Comparison of ENCODE assay signal across 1 cellular context in the genomic region with DNA sequence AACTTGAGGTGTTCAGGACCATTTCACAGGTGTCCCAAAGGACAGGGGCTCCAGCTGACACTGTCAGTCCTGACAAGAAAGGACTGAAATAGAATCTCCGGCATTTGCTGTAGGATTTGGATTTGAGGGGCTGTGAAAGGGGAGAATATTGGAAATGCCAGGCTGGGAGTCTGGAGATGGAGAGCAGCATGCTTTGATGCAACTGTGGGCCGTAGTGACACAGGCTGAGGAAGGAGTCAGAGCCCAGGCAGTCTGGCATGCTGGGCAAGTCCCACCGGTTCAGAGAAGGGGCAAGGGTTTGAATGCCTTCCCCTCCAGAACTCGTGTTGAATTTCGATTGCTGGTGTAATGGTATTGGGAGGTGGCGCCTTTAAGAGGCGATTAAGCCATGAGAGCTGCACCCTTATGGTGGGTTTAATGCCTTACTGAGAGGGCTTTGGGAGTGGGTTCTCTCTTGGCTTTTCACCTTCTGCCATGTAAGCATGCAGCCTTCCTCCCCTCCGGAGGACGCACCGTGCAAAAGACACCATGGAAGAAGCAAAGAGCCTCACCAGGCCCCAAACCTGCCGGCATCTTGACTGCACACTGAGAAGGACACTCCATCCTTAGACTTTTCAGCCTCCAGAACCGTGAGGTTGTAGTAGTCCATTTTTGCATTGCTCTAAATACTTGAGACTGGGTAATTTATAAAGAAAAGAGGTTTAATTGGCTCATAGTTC.
TF ChIP-seq lines count a peak whose summit lies in the region.

No MANE protein-coding gene starts in this region.

TF ChIP-seq in K562, 482 proteins besides CTCF, POLR2A, EP300 and RAD21 (continued from another document):
- TF ChIP-seq, protein P1, sequence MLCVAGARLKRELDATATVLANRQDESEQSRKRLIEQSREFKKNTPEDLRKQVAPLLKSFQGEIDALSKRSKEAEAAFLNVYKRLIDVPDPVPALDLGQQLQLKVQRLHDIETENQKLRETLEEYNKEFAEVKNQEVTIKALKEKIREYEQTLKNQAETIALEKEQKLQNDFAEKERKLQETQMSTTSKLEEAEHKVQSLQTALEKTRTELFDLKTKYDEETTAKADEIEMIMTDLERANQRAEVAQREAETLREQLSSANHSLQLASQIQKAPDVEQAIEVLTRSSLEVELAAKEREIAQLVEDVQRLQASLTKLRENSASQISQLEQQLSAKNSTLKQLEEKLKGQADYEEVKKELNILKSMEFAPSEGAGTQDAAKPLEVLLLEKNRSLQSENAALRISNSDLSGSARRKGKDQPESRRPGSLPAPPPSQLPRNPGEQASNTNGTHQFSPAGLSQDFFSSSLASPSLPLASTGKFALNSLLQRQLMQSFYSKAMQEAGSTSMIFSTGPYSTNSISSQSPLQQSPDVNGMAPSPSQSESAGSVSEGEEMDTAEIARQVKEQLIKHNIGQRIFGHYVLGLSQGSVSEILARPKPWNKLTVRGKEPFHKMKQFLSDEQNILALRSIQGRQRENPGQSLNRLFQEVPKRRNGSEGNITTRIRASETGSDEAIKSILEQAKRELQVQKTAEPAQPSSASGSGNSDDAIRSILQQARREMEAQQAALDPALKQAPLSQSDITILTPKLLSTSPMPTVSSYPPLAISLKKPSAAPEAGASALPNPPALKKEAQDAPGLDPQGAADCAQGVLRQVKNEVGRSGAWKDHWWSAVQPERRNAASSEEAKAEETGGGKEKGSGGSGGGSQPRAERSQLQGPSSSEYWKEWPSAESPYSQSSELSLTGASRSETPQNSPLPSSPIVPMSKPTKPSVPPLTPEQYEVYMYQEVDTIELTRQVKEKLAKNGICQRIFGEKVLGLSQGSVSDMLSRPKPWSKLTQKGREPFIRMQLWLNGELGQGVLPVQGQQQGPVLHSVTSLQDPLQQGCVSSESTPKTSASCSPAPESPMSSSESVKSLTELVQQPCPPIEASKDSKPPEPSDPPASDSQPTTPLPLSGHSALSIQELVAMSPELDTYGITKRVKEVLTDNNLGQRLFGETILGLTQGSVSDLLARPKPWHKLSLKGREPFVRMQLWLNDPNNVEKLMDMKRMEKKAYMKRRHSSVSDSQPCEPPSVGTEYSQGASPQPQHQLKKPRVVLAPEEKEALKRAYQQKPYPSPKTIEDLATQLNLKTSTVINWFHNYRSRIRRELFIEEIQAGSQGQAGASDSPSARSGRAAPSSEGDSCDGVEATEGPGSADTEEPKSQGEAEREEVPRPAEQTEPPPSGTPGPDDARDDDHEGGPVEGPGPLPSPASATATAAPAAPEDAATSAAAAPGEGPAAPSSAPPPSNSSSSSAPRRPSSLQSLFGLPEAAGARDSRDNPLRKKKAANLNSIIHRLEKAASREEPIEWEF (CRISPR knock-in tag; IDR thresholded peaks at IDR 0.05) = no peak
- TF ChIP-seq TFAM (CRISPR knock-in tag; conservative IDR thresholded peaks at IDR 0.05) (no peak), TCFL5 (CRISPR knock-in tag; conservative IDR thresholded peaks at IDR 0.05) (no peak), DIDO1 (tag; IDR thresholded peaks at IDR 0.05; ENCODE audit: low read depth) (no peak), ELF1 (tag; IDR thresholded peaks at IDR 0.05) (no peak), ZNF239 (CRISPR knock-in tag; IDR thresholded peaks at IDR 0.05) (no peak), RAD51 (IDR thresholded peaks at IDR 0.05; ENCODE audit: borderline replicate concordance, low read depth) (no peak), ZNF384 (IDR thresholded peaks at IDR 0.05; ENCODE audit: low read depth, low read length) (no peak), RBM14 (IDR thresholded peaks at IDR 0.05; ENCODE audit: borderline replicate concordance, insufficient read depth, low read depth, low read length) (no peak), PHF8 (IDR thresholded peaks at IDR 0.05; ENCODE audit: borderline replicate concordance, low read length) (no peak), SMAD3 (CRISPR knock-in tag; conservative IDR thresholded peaks at IDR 0.05) (no peak), ZNF212 (CRISPR knock-in tag; IDR thresholded peaks at IDR 0.05) (no peak), BHLHE40 (IDR thresholded peaks at IDR 0.05; ENCODE audit: low read length) (no peak), MYBL2 (IDR thresholded peaks at IDR 0.05; ENCODE audit: low read depth) (no peak), MYBL2 (CRISPR knock-in tag; IDR thresholded peaks at IDR 0.05; ENCODE audit: borderline replicate concordance) (no peak), HDAC1 (IDR thresholded peaks at IDR 0.05) (no peak), ZNF311 (CRISPR knock-in tag; IDR thresholded peaks at IDR 0.05) (no peak), HOXB6 (CRISPR knock-in tag; IDR thresholded peaks at IDR 0.05; ENCODE audit: borderline replicate concordance) (no peak), LARP7 (IDR thresholded peaks at IDR 0.05) (no peak), RBM15 (IDR thresholded peaks at IDR 0.05; ENCODE audit: insufficient read depth, low read length) (no peak), MTA2 (IDR thresholded peaks at IDR 0.05; ENCODE audit: low read depth) (no peak)
- TF ChIP-seq, protein P2, sequence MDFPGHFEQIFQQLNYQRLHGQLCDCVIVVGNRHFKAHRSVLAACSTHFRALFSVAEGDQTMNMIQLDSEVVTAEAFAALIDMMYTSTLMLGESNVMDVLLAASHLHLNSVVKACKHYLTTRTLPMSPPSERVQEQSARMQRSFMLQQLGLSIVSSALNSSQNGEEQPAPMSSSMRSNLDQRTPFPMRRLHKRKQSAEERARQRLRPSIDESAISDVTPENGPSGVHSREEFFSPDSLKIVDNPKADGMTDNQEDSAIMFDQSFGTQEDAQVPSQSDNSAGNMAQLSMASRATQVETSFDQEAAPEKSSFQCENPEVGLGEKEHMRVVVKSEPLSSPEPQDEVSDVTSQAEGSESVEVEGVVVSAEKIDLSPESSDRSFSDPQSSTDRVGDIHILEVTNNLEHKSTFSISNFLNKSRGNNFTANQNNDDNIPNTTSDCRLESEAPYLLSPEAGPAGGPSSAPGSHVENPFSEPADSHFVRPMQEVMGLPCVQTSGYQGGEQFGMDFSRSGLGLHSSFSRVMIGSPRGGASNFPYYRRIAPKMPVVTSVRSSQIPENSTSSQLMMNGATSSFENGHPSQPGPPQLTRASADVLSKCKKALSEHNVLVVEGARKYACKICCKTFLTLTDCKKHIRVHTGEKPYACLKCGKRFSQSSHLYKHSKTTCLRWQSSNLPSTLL (IDR thresholded peaks at IDR 0.05) = no peak
- TF ChIP-seq, protein P3, sequence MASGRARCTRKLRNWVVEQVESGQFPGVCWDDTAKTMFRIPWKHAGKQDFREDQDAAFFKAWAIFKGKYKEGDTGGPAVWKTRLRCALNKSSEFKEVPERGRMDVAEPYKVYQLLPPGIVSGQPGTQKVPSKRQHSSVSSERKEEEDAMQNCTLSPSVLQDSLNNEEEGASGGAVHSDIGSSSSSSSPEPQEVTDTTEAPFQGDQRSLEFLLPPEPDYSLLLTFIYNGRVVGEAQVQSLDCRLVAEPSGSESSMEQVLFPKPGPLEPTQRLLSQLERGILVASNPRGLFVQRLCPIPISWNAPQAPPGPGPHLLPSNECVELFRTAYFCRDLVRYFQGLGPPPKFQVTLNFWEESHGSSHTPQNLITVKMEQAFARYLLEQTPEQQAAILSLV (tag; IDR thresholded peaks at IDR 0.05) = no peak
- TF ChIP-seq, protein P4, sequence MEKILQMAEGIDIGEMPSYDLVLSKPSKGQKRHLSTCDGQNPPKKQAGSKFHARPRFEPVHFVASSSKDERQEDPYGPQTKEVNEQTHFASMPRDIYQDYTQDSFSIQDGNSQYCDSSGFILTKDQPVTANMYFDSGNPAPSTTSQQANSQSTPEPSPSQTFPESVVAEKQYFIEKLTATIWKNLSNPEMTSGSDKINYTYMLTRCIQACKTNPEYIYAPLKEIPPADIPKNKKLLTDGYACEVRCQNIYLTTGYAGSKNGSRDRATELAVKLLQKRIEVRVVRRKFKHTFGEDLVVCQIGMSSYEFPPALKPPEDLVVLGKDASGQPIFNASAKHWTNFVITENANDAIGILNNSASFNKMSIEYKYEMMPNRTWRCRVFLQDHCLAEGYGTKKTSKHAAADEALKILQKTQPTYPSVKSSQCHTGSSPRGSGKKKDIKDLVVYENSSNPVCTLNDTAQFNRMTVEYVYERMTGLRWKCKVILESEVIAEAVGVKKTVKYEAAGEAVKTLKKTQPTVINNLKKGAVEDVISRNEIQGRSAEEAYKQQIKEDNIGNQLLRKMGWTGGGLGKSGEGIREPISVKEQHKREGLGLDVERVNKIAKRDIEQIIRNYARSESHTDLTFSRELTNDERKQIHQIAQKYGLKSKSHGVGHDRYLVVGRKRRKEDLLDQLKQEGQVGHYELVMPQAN (IDR thresholded peaks at IDR 0.05; ENCODE audit: borderline replicate concordance) = no peak
- TF ChIP-seq, protein P5, sequence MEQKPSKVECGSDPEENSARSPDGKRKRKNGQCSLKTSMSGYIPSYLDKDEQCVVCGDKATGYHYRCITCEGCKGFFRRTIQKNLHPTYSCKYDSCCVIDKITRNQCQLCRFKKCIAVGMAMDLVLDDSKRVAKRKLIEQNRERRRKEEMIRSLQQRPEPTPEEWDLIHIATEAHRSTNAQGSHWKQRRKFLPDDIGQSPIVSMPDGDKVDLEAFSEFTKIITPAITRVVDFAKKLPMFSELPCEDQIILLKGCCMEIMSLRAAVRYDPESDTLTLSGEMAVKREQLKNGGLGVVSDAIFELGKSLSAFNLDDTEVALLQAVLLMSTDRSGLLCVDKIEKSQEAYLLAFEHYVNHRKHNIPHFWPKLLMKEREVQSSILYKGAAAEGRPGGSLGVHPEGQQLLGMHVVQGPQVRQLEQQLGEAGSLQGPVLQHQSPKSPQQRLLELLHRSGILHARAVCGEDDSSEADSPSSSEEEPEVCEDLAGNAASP (IDR thresholded peaks at IDR 0.05) = no peak
